Comparison of ENCODE assay signal across 8 cellular contexts in the genomic region with DNA sequence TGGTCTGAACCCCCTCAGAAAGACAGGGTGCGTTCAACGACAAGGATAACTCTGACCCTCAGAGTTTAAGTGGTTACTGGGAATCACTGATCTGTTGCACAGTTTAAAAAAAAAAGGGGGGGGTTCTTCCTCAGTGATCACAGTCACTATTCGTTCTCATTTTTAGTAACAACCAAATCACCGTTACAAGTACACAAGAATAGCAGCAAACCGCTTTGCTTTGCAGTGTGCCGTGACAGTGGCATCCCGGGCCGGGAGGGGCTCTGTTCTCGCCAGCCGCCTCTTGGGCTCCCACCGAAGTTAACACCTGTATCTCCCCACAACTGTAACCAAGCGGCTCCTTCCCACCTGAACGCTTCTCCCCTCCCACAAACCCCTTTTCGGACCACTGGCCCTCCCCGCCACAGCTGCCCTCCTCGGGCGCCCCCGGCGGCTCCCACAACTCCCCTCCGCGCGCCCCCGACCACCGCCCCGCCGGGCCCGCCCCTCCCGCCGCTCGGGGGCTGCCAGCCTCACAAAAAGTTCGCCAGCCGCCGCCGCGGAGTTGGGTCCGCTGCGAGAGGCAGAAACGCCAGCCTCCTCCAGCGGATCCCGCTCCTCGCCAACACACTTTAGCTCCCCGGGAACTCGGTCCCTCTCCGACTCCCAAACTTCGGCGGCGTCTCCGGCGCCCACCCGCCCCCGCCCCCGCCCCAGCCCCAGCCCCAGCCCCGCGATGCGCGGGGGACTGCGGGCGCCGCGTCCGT. TPM values are rescaled to one million over a fixed set of nuclear protein-coding genes. Genes with fewer than 3 reads are reported as not detected.
DNase-seq lines count a peak whose midpoint lies in the region; ATAC-seq, FAIRE-seq and TF ChIP-seq lines count a peak whose summit lies in the region.

No MANE protein-coding gene starts in this region.

- CTCF ChIA-PET in PC-9 (lab: Charles Lee), result interaction anchor here (0.6 to 1.0 kb wide), 3 partner anchors 89 to 243 kb away, joined by 3 to 17 read pairs (median 3); no protein-coding TSS in a partner anchor
- CTCF ChIA-PET in activated naive CD4-positive, alpha-beta T cell treated with anti-CD3 and anti-CD28 coated beads for 36 hours (lab: Charles Lee), result interaction anchor here (0.7 to 1.2 kb wide), 3 partner anchors 10 to 30 kb away, joined by 3 read pairs; no protein-coding TSS in a partner anchor

- H2AFZ ChIP-seq in PC-9, result peak overlapping the region; percentile 74

- peak overlapping the region; percentile 79 for H3K4me2 ChIP-seq in PC-9

- H4K20me1 ChIP-seq in PC-9 (ENCODE audit: insufficient read depth), result no peaks in the 10 kb centered on the region

- H3F3A ChIP-seq in PC-9 (ENCODE audit: insufficient read depth, low read depth), result no peaks in the 10 kb centered on the region

- TF ChIP-seq CTCF in PC-9 (conservative IDR thresholded peaks at IDR 0.05), result no peak
- TF ChIP-seq CTCF in D721Med (IDR thresholded peaks at IDR 0.05; ENCODE audit: insufficient read depth, missing control alignments), result no peak

- POLR2A ChIA-PET in PC-9 (lab: Charles Lee; ENCODE audit: unreplicated experiment), result no interaction called here

- no peak for FAIRE-seq in D721Med (lab: Jason Lieb, UNC)

- peak overlapping the region; percentile 92 for H3K4me3 Mint-ChIP-seq in activated naive CD4-positive, alpha-beta T cell treated with anti-CD3 and anti-CD28 coated beads for 36 hours

- DNase-seq in NCI-H82 (lab: John Stamatoyannopoulos, UW) (peak; percentile 37), NCI-H82 treated with DMSO at 0.1 percent for 48 hours (lab: John Stamatoyannopoulos, UW; ENCODE audit: unreplicated experiment) (no peak), PC-9 (peak in 1 of 2 experiments; percentile 17), left cardiac atrium (peak; percentile 46), retina (peak; percentile 49), D721Med (ENCODE audit: insufficient read length, low spot score) (no peak)
- DNase-seq in activated naive CD4-positive, alpha-beta T cell treated with anti-CD3 and anti-CD28 coated beads for 36 hours, result peak; percentile 71

- H3K9me2 ChIP-seq in PC-9 (ENCODE audit: insufficient read depth), result no peaks in the 10 kb centered on the region

- H3K27ac Mint-ChIP-seq in activated naive CD4-positive, alpha-beta T cell treated with anti-CD3 and anti-CD28 coated beads for 36 hours, result peak overlapping the region; percentile 85

- H3K36me3 Mint-ChIP-seq in activated naive CD4-positive, alpha-beta T cell treated with anti-CD3 and anti-CD28 coated beads for 36 hours (ENCODE audit: low read depth), result peaks cover 4% of the 10 kb centered on the region

- ATAC-seq in HG02870 (IDR thresholded peaks at IDR 0.05; ENCODE audit: unreplicated experiment), result peak; percentile 47
- ATAC-seq in left cardiac atrium, result no peak

- peaks cover 33% of the 10 kb centered on the region for H3K4me1 Mint-ChIP-seq in activated naive CD4-positive, alpha-beta T cell treated with anti-CD3 and anti-CD28 coated beads for 36 hours (ENCODE audit: low read depth)

- H3K9me3 Mint-ChIP-seq in activated naive CD4-positive, alpha-beta T cell treated with anti-CD3 and anti-CD28 coated beads for 36 hours, result no peaks in the 10 kb centered on the region

- no peaks in the 10 kb centered on the region for H3K27me3 ChIP-seq in PC-9 (ENCODE audit: insufficient read depth, low read depth)

- H3K79me2 ChIP-seq in PC-9 (ENCODE audit: low read depth), result no peaks in the 10 kb centered on the region

- H3K36me3 ChIP-seq in PC-9 (ENCODE audit: low read depth), result no peaks in the 10 kb centered on the region

- H3K9me3 ChIP-seq in PC-9 (ENCODE audit: insufficient read depth, low read depth), result no peaks in the 10 kb centered on the region; the same call in 1 of the 2 replicates

- no TSS peak for BruUV-seq in PC-9 (replicated peaks; lab: Mats Ljungman, UMichigan)

- no peak overlapping the region for H3K27ac ChIP-seq in PC-9

- H3K27me3 Mint-ChIP-seq in activated naive CD4-positive, alpha-beta T cell treated with anti-CD3 and anti-CD28 coated beads for 36 hours (ENCODE audit: low read depth), result no peaks in the 10 kb centered on the region

- intact Hi-C loops in PC-9 (cut with micrococcal nuclease; ENCODE audit: unreplicated experiment), result loop anchor here (1.0 to 10.0 kb wide), 7 partner anchors 51 to 1815 kb away; no protein-coding TSS in a partner anchor
- intact Hi-C loops in activated naive CD4-positive, alpha-beta T cell treated with anti-CD3 and anti-CD28 coated beads for 36 hours (cut with micrococcal nuclease), result loop anchor here (1.0 to 10.0 kb wide), 7 partner anchors 11 to 1325 kb away; a partner anchor contains a TSS
- intact Hi-C loops in left cardiac atrium (cut with DNase I), result loop anchor here (2.0 to 10.0 kb wide), 7 partner anchors 38 to 415 kb away; a partner anchor contains a TSS

- peak overlapping the region; percentile 57 for H3K4me3 ChIP-seq in PC-9

- peaks cover 21% of the 10 kb centered on the region for H3K4me1 ChIP-seq in PC-9 (replicated peaks; ENCODE audit: insufficient read depth)

RNA-seq across cellular contexts. Expression of a gene that starts 1.2 kb away (rescaled TPM):
- total RNA-seq in PC-9 (2021), result 3.5 and 6.4 TPM in 2 replicates
- 10 to 100 TPM; 14.5 to 14.7 TPM for total RNA-seq in activated naive CD4-positive, alpha-beta T cell treated with anti-CD3 and anti-CD28 coated beads for 36 hours
- total RNA-seq in left cardiac atrium, result 10 to 100 TPM; 37.7 to 46.9 TPM

Comparison
In these comparisons a context has a peak if more than half of its experiments do, and no peak if none do; other contexts are left out.
1. DNase-seq: peak in NCI-H82 (single experiment), activated naive CD4-positive, alpha-beta T cell treated with anti-CD3 and anti-CD28 coated beads for 36 hours (single experiment), left cardiac atrium (single experiment) and retina (single experiment); none in NCI-H82 treated with DMSO at 0.1 percent for 48 hours (single experiment) and D721Med (single experiment).